In genomic region chr5:169197343-169197742, GRCh38 we compare ENCODE assay signal across 14 cellular contexts.
DNase-seq lines count a peak whose midpoint lies in the region; ATAC-seq and TF ChIP-seq lines count a peak whose summit lies in the region.
"Had no signal": no experiment of that assay in that cellular context is flagged by ENCODE, and none has a peak within 500 bp of the region (broad histone marks: within the 10 kb centered on the region; RNA-seq: fewer than 3 reads in every experiment).

No MANE protein-coding gene starts in this region.

- no peak overlapping the region for H3K27ac Mint-ChIP-seq in type B pancreatic cell
- H3K27ac Mint-ChIP-seq: activated naive CD8-positive, alpha-beta T cell treated with anti-CD3 and anti-CD28 coated beads, Interleukin-2, amount 50 U/mL, for 24 hours had no signal

- H3K36me3 ChIP-seq in mammary epithelial cell (ENCODE audit: insufficient read depth, low read length) = no peaks in the 10 kb centered on the region
- H3K36me3 ChIP-seq: HAP-1 had no signal

- TF ChIP-seq CTCF in mammary epithelial cell (conservative IDR thresholded peaks at IDR 0.05 in 1 of 2, IDR thresholded peaks at IDR 0.05 in 1 of 2; ENCODE audit: extremely low read depth in 1 of 2, insufficient read depth in 1 of 2, low read depth in 1 of 2, low read length in 2 of 2) (peak; percentile 53 to 80), type B pancreatic cell (conservative IDR thresholded peaks at IDR 0.05) (peak; percentile 19)

- intact Hi-C loops in mammary epithelial cell (cut with micrococcal nuclease) = loop anchor here (1.0 to 10.0 kb wide), 4 partner anchors 210 to 493 kb away; no protein-coding TSS in a partner anchor

- peaks cover 8% of the 10 kb centered on the region for H3K36me3 Mint-ChIP-seq in type B pancreatic cell

- no peak overlapping the region for H3K4me2 ChIP-seq in mammary epithelial cell (ENCODE audit: insufficient read depth, low read depth, low read length)

- peaks cover 14% of the 10 kb centered on the region for H3K4me1 ChIP-seq in mammary epithelial cell (ENCODE audit: insufficient read depth, low read length)
- H3K4me1 ChIP-seq: HAP-1 had no signal

- H3K9me3 ChIP-seq in mammary epithelial cell (replicated peaks; ENCODE audit: insufficient read depth, low read length) = peaks cover 2% of the 10 kb centered on the region
- H3K9me3 ChIP-seq: HAP-1 had no signal

- H3K9me3 Mint-ChIP-seq in type B pancreatic cell = peaks cover 6% of the 10 kb centered on the region

- no peak overlapping the region for H3K4me3 Mint-ChIP-seq in type B pancreatic cell
- H3K4me3 Mint-ChIP-seq: activated naive CD8-positive, alpha-beta T cell treated with anti-CD3 and anti-CD28 coated beads, Interleukin-2, amount 50 U/mL, for 24 hours had no signal

- in situ Hi-C loops in mammary epithelial cell (cut with MboI; ENCODE audit: low sequenced_read_pairs in 2 of 2) = loop anchor here in 1 of 2 donors (10.0 kb wide), 1 partner anchor 213 kb away; no protein-coding TSS in a partner anchor

- H3K27me3 Mint-ChIP-seq in type B pancreatic cell = peaks cover 3% of the 10 kb centered on the region

- no TSS peak for BruUV-seq in mammary epithelial cell (replicated peaks; lab: Mats Ljungman, UMichigan)

- no peak overlapping the region for H3K4me3 ChIP-seq in mammary epithelial cell (replicated peaks in 1 of 3; ENCODE audit: insufficient read depth in 1 of 3, low read depth in 2 of 3, low read length in 3 of 3)
- H3K4me3 ChIP-seq: GM12878, HAP-1 had no signal

- DNase-seq in NCI-H82 (lab: John Stamatoyannopoulos, UW) = peak; percentile 33
- DNase-seq in NCI-H82 treated with DMSO at 0.1 percent for 48 hours (lab: John Stamatoyannopoulos, UW; ENCODE audit: unreplicated experiment) = no peak
- peak; percentile 24 for DNase-seq in mammary epithelial cell
- DNase-seq in left kidney (ENCODE audit: low read depth, low spot score) = peak; percentile 32
- DNase-seq in type B pancreatic cell (ENCODE audit: extremely low spot score, unreplicated experiment) = no peak
- no peak for DNase-seq in NCI-H2081 (lab: John Stamatoyannopoulos, UW)
- DNase-seq: activated CD8-positive, alpha-beta memory T cell treated with anti-CD3 and anti-CD28 coated beads, Interleukin-2, amount 50 U/mL, for 4 hours; activated naive CD8-positive, alpha-beta T cell treated with anti-CD3 and anti-CD28 coated beads, Interleukin-2, amount 50 U/mL, for 24 hours; effector CD4-positive, alpha-beta T cell; NCI-H2107 had no signal

- CTCF ChIA-PET in mammary epithelial cell (lab: Charles Lee; ENCODE audit: low non-redundant PET) = interaction anchor here (0.6 kb wide), 1 partner anchor 210 kb away, joined by 7 read pairs; no protein-coding TSS in a partner anchor

- H3K27me3 ChIP-seq in mammary epithelial cell (ENCODE audit: insufficient read depth, low read length) = no peaks in the 10 kb centered on the region

- ATAC-seq in GM18505 (IDR thresholded peaks at IDR 0.05; ENCODE audit: unreplicated experiment) (no peak), HG03571 (IDR thresholded peaks at IDR 0.05; ENCODE audit: unreplicated experiment) (no peak)
- ATAC-seq: activated naive CD8-positive, alpha-beta T cell treated with anti-CD3 and anti-CD28 coated beads, Interleukin-2, amount 50 U/mL, for 24 hours; GM12878 had no signal

- no peak for TF ChIP-seq POLR2A in GM18505 (IDR thresholded peaks at IDR 0.05; ENCODE audit: borderline replicate concordance, extremely low read depth, insufficient read depth, insufficient read length)

- no peak overlapping the region for H2AFZ ChIP-seq in mammary epithelial cell (ENCODE audit: low read depth, low read length)

- dilution Hi-C loops in mammary epithelial cell (cut with HindIII; ENCODE audit: low sequenced_read_pairs) = no loop called here

- no peaks in the 10 kb centered on the region for H3K79me2 ChIP-seq in mammary epithelial cell (ENCODE audit: insufficient read depth, low read length)

- no peaks in the 10 kb centered on the region for H4K20me1 ChIP-seq in mammary epithelial cell (ENCODE audit: insufficient read depth, low read length)

- H3K4me1 Mint-ChIP-seq in type B pancreatic cell (ENCODE audit: unreplicated experiment) = peaks cover 4% of the 10 kb centered on the region
- H3K4me1 Mint-ChIP-seq: activated naive CD8-positive, alpha-beta T cell treated with anti-CD3 and anti-CD28 coated beads, Interleukin-2, amount 50 U/mL, for 24 hours had no signal

- H3K9ac ChIP-seq in mammary epithelial cell (ENCODE audit: insufficient read depth, low read length) = no peak overlapping the region

- no peak overlapping the region for H3K27ac ChIP-seq in mammary epithelial cell (ENCODE audit: insufficient read depth, low read depth, low read length)

- WGBS in mammary epithelial cell (ENCODE audit: low coverage, missing lambda C conversion rate) = 10% methylated on average over 1 of the region's 1 CpG

Comparison
In these comparisons a context has a peak if more than half of its experiments do, and no peak if none do; other contexts are left out.
1. DNase-seq: peak in NCI-H82 (single experiment), mammary epithelial cell (single experiment) and left kidney (single experiment); none in NCI-H82 treated with DMSO at 0.1 percent for 48 hours (single experiment), type B pancreatic cell (single experiment) and NCI-H2081 (0 of 2).